In the genomic region with DNA sequence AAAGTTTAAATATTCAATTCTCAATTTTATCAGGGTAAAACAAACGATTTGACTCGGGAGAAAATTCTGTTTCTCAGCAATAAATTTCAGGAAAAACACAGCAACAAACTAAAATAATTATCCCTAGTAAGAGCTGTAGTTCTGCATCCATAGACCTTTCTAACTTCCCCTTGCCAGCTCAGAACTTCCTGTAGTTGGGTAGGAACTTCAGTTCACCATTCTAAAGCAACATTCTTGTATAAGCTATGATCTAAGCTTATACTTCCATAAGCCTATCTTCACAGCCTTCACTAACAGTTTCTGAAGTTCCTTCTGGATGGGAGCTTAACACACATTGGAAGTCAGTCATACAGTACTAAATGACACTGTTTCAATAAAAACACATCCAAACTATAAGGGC, we compare ENCODE assay signal across 16 cellular contexts.
"Had no signal": no experiment of that assay in that cellular context is flagged by ENCODE, and none has a peak within 500 bp of the region (broad histone marks: within the 10 kb centered on the region; RNA-seq: fewer than 3 reads in every experiment).

No MANE protein-coding gene starts in this region.

- H3K27me3 ChIP-seq: thyroid gland had no signal

- H3K27ac ChIP-seq: thyroid gland, WERI-Rb-1 had no signal

- DNase-seq: activated CD4-positive, alpha-beta T cell treated with anti-CD3 and anti-CD28 coated beads, Interleukin-2, amount 50 U/mL, for 48 hours; activated gamma-delta T cell; activated T-cell treated with anti-CD3 and anti-CD28 coated beads, Interleukin-2, amount 50 U/mL, for 48 hours; effector CD8-positive, alpha-beta T cell; foreskin fibroblast; hypothalamus; kidney; left ventricle myocardium superior; mesendoderm; natural killer cell; retina; T-helper 9 cell; thyroid gland; WERI-Rb-1 had no signal

- H3K9me3 ChIP-seq: thyroid gland had no signal

- ATAC-seq: activated naive CD4-positive, alpha-beta T cell treated with anti-CD3 and anti-CD28 coated beads, Interleukin-2, amount 50 U/mL, for 72 hours; left ventricle myocardium superior; natural killer cell; stimulated activated effector memory CD8-positive, alpha-beta T cell treated with anti-CD3 and anti-CD28 coated beads, Interleukin-12 subunit alpha, Interleukin-12 subunit beta, amount 100 ng/mL, for 72 hours had no signal

- H3K4me3 ChIP-seq: thyroid gland had no signal
